In genomic region chr11:34426766-34427170, GRCh38 we compare ENCODE assay signal across 13 cellular contexts. TPM values are rescaled to one million over a fixed set of nuclear protein-coding genes. Genes with fewer than 3 reads are reported as not detected.
DNase-seq lines count a peak whose midpoint lies in the region; ATAC-seq and TF ChIP-seq lines count a peak whose summit lies in the region.
"Had no signal": no experiment of that assay in that cellular context is flagged by ENCODE, and none has a peak within 500 bp of the region (broad histone marks: within the 10 kb centered on the region; RNA-seq: fewer than 3 reads in every experiment).

No MANE protein-coding gene starts in this region.

- H3K27ac ChIP-seq in neural progenitor cell, result no peak overlapping the region
- H3K27ac ChIP-seq: cardiac muscle cell, esophagus muscularis mucosa had no signal

- no peaks in the 10 kb centered on the region for H3K79me2 ChIP-seq in neural progenitor cell (ENCODE audit: low read depth)

- no peaks in the 10 kb centered on the region for H3K27me3 Mint-ChIP-seq in neural progenitor cell (ENCODE audit: insufficient read depth, low read depth)

- H3K9me3 Mint-ChIP-seq in neural progenitor cell, result no peaks in the 10 kb centered on the region
- H3K9me3 Mint-ChIP-seq: nephron progenitor cell; stimulated activated effector memory CD8-positive, alpha-beta T cell treated with anti-CD3 and anti-CD28 coated beads, Interleukin-12 subunit alpha, Interleukin-12 subunit beta, amount 100 ng/mL, for 72 hours had no signal

- TF ChIP-seq CTCF in foreskin fibroblast (IDR thresholded peaks at IDR 0.05; ENCODE audit: low read depth, low read length) (no peak), neural progenitor cell (IDR thresholded peaks at IDR 0.05) (no peak)

- H3K4me1 ChIP-seq in skeletal muscle satellite cell (ENCODE audit: control insufficient read depth, insufficient read depth, low read length), result peaks cover 19% of the 10 kb centered on the region
- no peaks in the 10 kb centered on the region for H3K4me1 ChIP-seq in neural progenitor cell

- ATAC-seq in GM21390 (IDR thresholded peaks at IDR 0.05; ENCODE audit: unreplicated experiment), result no peak
- ATAC-seq in GM19455 (IDR thresholded peaks at IDR 0.05; ENCODE audit: unreplicated experiment), result no peak
- ATAC-seq: stimulated activated effector memory CD8-positive, alpha-beta T cell treated with anti-CD3 and anti-CD28 coated beads, Interleukin-12 subunit alpha, Interleukin-12 subunit beta, amount 100 ng/mL, for 72 hours had no signal

- H3F3A ChIP-seq in neural progenitor cell (ENCODE audit: low read depth), result no peaks in the 10 kb centered on the region

- no peaks in the 10 kb centered on the region for H4K20me1 ChIP-seq in neural progenitor cell (ENCODE audit: low read depth)

- no peak overlapping the region for H3K9ac ChIP-seq in skeletal muscle satellite cell (ENCODE audit: low read depth, low read length)
- no peak overlapping the region for H3K9ac ChIP-seq in neural progenitor cell

- no peak overlapping the region for H3K4me3 ChIP-seq in foreskin fibroblast (ENCODE audit: low read depth in 1 of 2, low read length in 2 of 2)
- peak overlapping the region; percentile 15 for H3K4me3 ChIP-seq in skeletal muscle satellite cell (ENCODE audit: low read length)
- no peak overlapping the region for H3K4me3 ChIP-seq in neural progenitor cell
- H3K4me3 ChIP-seq: cardiac muscle cell, esophagus muscularis mucosa had no signal

- H3K9me3 ChIP-seq in skeletal muscle satellite cell (replicated peaks; ENCODE audit: low read length), result no peaks in the 10 kb centered on the region
- H3K9me3 ChIP-seq in neural progenitor cell (ENCODE audit: low read depth), result no peaks in the 10 kb centered on the region
- H3K9me3 ChIP-seq: esophagus muscularis mucosa had no signal

- H3K4me2 ChIP-seq in skeletal muscle satellite cell (ENCODE audit: low read length) (peak overlapping the region; percentile 55), neural progenitor cell (no peak overlapping the region)

- H3K27me3 ChIP-seq in skeletal muscle satellite cell (ENCODE audit: control insufficient read depth, insufficient read depth, low read length), result peaks cover 8% of the 10 kb centered on the region
- no peaks in the 10 kb centered on the region for H3K27me3 ChIP-seq in neural progenitor cell
- H3K27me3 ChIP-seq: cardiac muscle cell, esophagus muscularis mucosa had no signal

- H3K4me1 Mint-ChIP-seq in neural progenitor cell, result no peaks in the 10 kb centered on the region
- H3K4me1 Mint-ChIP-seq: nephron progenitor cell; stimulated activated effector memory CD8-positive, alpha-beta T cell treated with anti-CD3 and anti-CD28 coated beads, Interleukin-12 subunit alpha, Interleukin-12 subunit beta, amount 100 ng/mL, for 72 hours had no signal

- no peak overlapping the region for H3K27ac Mint-ChIP-seq in neural progenitor cell
- H3K27ac Mint-ChIP-seq: nephron progenitor cell; stimulated activated effector memory CD8-positive, alpha-beta T cell treated with anti-CD3 and anti-CD28 coated beads, Interleukin-12 subunit alpha, Interleukin-12 subunit beta, amount 100 ng/mL, for 72 hours had no signal

- no peaks in the 10 kb centered on the region for H3K36me3 Mint-ChIP-seq in neural progenitor cell
- H3K36me3 Mint-ChIP-seq: stimulated activated effector memory CD8-positive, alpha-beta T cell treated with anti-CD3 and anti-CD28 coated beads, Interleukin-12 subunit alpha, Interleukin-12 subunit beta, amount 100 ng/mL, for 72 hours had no signal

- DNase-seq in EH (ENCODE audit: low read depth) (peak; percentile 87), RPMI7951 (ENCODE audit: low read depth) (peak; percentile 90), foreskin fibroblast (peak; percentile 80 to 92), neural progenitor cell (ENCODE audit: low spot score) (no peak), AML-193 (lab: John Stamatoyannopoulos, UW) (no peak)
- DNase-seq: NCI-H1092 treated with DMSO at 0.1 percent for 48 hours, nephron progenitor cell had no signal

- H2AFZ ChIP-seq in neural progenitor cell (replicated peaks), result no peak overlapping the region

- H3K36me3 ChIP-seq in skeletal muscle satellite cell (ENCODE audit: insufficient read depth, low read length), result no peaks in the 10 kb centered on the region
- H3K36me3 ChIP-seq in neural progenitor cell, result no peaks in the 10 kb centered on the region
- H3K36me3 ChIP-seq: cardiac muscle cell, esophagus muscularis mucosa had no signal

- H3K4me3 Mint-ChIP-seq in neural progenitor cell, result no peak overlapping the region
- H3K4me3 Mint-ChIP-seq: nephron progenitor cell; stimulated activated effector memory CD8-positive, alpha-beta T cell treated with anti-CD3 and anti-CD28 coated beads, Interleukin-12 subunit alpha, Interleukin-12 subunit beta, amount 100 ng/mL, for 72 hours had no signal

RNA-seq across cellular contexts. Expression of gene CAT, which starts 12.0 kb away (rescaled TPM):
- 108 and 121 TPM in 2 replicates for total RNA-seq in RPMI7951 (2014; rRNA removed; shearing (Covaris generic))
- total RNA-seq in skeletal muscle satellite cell (2012; rRNA removed), result 51.7 and 52.2 TPM in 2 replicates
- total RNA-seq in neural progenitor cell (ENCODE audit: low replicate concordance), result not detected in 2 replicates

Comparison
In these comparisons a context has a peak if more than half of its experiments do, and no peak if none do; other contexts are left out.
1. DNase-seq: peak in EH (single experiment), RPMI7951 (single experiment) and foreskin fibroblast (2 of 2); none in neural progenitor cell (single experiment) and AML-193 (0 of 2).
2. RNA of gene CAT, which starts 12.0 kb away (total RNA-seq): 108 to 121 TPM in RPMI7951; not detected in neural progenitor cell; every median in the first group is over 100 times any median in the second.